In the genomic region with DNA sequence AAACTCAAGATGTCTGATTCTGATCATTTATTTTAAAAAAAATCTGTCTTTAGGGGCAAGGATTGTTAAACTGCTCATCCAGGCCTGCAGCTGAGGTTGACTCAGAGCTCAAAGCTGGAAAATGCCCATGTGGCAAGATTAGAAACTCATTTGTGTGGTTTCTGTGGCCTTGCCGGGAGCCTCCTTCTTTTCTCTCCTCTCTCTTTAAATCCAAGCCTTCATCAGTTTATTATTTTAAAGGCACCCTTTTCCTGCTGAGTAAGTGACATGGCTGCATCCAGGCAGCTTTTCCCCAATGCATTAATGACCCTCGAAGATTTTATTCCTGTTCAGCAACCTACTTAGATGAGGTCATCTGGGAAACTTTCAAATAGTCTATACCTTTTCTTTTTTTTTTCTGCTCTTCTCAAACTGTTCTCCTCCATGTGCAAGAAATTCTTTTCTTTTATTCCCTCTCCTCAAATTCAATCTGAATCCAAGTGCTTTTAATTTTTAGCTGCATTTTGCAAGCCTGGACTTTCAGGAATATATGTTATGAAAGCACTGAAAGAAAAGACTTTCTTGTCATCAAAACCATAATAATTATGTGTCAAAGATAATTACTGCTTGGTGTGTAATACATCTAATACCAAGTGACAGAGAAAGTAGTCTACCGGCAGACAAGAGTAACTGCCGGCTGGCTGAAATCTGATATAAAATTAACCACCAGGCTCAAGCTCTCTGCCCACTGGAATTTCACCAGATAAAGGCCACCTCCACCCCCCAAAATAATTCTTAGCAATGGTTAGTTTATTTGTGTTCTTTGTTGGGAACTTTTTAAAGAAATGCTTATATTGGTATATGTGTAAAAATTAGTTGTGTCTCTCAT, we compare ENCODE assay signal across 1 cellular context.
TF ChIP-seq lines count a peak whose summit lies in the region.

No MANE protein-coding gene starts in this region.

TF ChIP-seq in HEK293, 187 proteins besides CTCF, POLR2A, EP300 and RAD21 (continued from another document and continues in another):
- TF ChIP-seq, protein P1, sequence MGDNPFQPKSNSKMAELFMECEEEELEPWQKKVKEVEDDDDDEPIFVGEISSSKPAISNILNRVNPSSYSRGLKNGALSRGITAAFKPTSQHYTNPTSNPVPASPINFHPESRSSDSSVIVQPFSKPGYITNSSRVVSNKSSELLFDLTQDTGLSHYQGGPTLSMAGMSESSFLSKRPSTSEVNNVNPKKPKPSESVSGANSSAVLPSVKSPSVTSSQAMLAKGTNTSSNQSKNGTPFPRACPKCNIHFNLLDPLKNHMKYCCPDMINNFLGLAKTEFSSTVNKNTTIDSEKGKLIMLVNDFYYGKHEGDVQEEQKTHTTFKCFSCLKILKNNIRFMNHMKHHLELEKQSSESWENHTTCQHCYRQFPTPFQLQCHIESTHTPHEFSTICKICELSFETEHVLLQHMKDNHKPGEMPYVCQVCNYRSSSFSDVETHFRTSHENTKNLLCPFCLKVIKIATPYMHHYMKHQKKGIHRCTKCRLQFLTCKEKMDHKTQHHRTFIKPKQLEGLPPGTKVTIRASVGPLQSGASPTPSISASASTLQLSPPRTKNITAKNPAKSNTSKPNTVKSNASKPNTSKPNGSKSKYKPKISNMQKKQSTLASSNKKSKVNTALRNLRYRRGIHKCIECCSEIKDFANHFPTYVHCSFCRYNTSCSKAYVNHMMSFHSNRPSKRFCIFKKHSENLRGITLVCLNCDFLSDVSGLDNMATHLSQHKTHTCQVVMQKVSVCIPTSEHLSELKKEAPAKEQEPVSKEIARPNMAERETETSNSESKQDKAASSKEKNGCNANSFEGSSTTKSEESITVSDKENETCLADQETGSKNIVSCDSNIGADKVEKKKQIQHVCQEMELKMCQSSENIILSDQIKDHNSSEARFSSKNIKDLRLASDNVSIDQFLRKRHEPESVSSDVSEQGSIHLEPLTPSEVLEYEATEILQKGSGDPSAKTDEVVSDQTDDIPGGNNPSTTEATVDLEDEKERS (tag by site-specific recombination; IDR thresholded peaks at IDR 0.05) = no peak
- TF ChIP-seq, protein P2, sequence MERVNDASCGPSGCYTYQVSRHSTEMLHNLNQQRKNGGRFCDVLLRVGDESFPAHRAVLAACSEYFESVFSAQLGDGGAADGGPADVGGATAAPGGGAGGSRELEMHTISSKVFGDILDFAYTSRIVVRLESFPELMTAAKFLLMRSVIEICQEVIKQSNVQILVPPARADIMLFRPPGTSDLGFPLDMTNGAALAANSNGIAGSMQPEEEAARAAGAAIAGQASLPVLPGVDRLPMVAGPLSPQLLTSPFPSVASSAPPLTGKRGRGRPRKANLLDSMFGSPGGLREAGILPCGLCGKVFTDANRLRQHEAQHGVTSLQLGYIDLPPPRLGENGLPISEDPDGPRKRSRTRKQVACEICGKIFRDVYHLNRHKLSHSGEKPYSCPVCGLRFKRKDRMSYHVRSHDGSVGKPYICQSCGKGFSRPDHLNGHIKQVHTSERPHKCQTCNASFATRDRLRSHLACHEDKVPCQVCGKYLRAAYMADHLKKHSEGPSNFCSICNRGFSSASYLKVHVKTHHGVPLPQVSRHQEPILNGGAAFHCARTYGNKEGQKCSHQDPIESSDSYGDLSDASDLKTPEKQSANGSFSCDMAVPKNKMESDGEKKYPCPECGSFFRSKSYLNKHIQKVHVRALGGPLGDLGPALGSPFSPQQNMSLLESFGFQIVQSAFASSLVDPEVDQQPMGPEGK (tag by site-specific recombination; IDR thresholded peaks at IDR 0.05) = no peak
- TF ChIP-seq IKZF3 (tag by site-specific recombination; IDR thresholded peaks at IDR 0.05) (no peak), ZNF366 (tag by site-specific recombination; conservative IDR thresholded peaks at IDR 0.05) (no peak), GLI2 (tag by site-specific recombination; IDR thresholded peaks at IDR 0.05; ENCODE audit: borderline replicate concordance, low read depth) (no peak), ZNF112 (tag by site-specific recombination; IDR thresholded peaks at IDR 0.05) (no peak), ZNF510 (tag by site-specific recombination; IDR thresholded peaks at IDR 0.05; ENCODE audit: insufficient replicate concordance) (no peak), SCRT2 (tag by site-specific recombination; IDR thresholded peaks at IDR 0.05) (no peak), ZSCAN23 (tag by site-specific recombination; IDR thresholded peaks at IDR 0.05) (no peak), ZNF747 (tag by site-specific recombination; IDR thresholded peaks at IDR 0.05) (no peak), ZNF138 (tag by site-specific recombination; IDR thresholded peaks at IDR 0.05; ENCODE audit: borderline replicate concordance) (no peak), ZNF221 (tag by site-specific recombination; IDR thresholded peaks at IDR 0.05; ENCODE audit: borderline replicate concordance) (no peak), ZNF654 (tag by site-specific recombination; IDR thresholded peaks at IDR 0.05; ENCODE audit: low read depth) (no peak), ZNF626 (tag by site-specific recombination; IDR thresholded peaks at IDR 0.05) (no peak), ZNF146 (tag by site-specific recombination; IDR thresholded peaks at IDR 0.05) (no peak)
- TF ChIP-seq, protein P3, sequence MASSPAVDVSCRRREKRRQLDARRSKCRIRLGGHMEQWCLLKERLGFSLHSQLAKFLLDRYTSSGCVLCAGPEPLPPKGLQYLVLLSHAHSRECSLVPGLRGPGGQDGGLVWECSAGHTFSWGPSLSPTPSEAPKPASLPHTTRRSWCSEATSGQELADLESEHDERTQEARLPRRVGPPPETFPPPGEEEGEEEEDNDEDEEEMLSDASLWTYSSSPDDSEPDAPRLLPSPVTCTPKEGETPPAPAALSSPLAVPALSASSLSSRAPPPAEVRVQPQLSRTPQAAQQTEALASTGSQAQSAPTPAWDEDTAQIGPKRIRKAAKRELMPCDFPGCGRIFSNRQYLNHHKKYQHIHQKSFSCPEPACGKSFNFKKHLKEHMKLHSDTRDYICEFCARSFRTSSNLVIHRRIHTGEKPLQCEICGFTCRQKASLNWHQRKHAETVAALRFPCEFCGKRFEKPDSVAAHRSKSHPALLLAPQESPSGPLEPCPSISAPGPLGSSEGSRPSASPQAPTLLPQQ (tag by site-specific recombination; IDR thresholded peaks at IDR 0.05) = no peak
- TF ChIP-seq, protein P4, sequence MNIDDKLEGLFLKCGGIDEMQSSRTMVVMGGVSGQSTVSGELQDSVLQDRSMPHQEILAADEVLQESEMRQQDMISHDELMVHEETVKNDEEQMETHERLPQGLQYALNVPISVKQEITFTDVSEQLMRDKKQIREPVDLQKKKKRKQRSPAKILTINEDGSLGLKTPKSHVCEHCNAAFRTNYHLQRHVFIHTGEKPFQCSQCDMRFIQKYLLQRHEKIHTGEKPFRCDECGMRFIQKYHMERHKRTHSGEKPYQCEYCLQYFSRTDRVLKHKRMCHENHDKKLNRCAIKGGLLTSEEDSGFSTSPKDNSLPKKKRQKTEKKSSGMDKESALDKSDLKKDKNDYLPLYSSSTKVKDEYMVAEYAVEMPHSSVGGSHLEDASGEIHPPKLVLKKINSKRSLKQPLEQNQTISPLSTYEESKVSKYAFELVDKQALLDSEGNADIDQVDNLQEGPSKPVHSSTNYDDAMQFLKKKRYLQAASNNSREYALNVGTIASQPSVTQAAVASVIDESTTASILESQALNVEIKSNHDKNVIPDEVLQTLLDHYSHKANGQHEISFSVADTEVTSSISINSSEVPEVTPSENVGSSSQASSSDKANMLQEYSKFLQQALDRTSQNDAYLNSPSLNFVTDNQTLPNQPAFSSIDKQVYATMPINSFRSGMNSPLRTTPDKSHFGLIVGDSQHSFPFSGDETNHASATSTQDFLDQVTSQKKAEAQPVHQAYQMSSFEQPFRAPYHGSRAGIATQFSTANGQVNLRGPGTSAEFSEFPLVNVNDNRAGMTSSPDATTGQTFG (tag by site-specific recombination; IDR thresholded peaks at IDR 0.05; ENCODE audit: borderline replicate concordance) = no peak
- TF ChIP-seq, protein P5, sequence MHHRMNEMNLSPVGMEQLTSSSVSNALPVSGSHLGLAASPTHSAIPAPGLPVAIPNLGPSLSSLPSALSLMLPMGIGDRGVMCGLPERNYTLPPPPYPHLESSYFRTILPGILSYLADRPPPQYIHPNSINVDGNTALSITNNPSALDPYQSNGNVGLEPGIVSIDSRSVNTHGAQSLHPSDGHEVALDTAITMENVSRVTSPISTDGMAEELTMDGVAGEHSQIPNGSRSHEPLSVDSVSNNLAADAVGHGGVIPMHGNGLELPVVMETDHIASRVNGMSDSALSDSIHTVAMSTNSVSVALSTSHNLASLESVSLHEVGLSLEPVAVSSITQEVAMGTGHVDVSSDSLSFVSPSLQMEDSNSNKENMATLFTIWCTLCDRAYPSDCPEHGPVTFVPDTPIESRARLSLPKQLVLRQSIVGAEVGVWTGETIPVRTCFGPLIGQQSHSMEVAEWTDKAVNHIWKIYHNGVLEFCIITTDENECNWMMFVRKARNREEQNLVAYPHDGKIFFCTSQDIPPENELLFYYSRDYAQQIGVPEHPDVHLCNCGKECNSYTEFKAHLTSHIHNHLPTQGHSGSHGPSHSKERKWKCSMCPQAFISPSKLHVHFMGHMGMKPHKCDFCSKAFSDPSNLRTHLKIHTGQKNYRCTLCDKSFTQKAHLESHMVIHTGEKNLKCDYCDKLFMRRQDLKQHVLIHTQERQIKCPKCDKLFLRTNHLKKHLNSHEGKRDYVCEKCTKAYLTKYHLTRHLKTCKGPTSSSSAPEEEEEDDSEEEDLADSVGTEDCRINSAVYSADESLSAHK (tag by site-specific recombination; IDR thresholded peaks at IDR 0.05) = peak; percentile 57
- TF ChIP-seq, protein P6, sequence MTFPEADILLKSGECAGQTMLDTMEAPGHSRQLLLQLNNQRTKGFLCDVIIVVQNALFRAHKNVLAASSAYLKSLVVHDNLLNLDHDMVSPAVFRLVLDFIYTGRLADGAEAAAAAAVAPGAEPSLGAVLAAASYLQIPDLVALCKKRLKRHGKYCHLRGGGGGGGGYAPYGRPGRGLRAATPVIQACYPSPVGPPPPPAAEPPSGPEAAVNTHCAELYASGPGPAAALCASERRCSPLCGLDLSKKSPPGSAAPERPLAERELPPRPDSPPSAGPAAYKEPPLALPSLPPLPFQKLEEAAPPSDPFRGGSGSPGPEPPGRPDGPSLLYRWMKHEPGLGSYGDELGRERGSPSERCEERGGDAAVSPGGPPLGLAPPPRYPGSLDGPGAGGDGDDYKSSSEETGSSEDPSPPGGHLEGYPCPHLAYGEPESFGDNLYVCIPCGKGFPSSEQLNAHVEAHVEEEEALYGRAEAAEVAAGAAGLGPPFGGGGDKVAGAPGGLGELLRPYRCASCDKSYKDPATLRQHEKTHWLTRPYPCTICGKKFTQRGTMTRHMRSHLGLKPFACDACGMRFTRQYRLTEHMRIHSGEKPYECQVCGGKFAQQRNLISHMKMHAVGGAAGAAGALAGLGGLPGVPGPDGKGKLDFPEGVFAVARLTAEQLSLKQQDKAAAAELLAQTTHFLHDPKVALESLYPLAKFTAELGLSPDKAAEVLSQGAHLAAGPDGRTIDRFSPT (tag by site-specific recombination; IDR thresholded peaks at IDR 0.05) = no peak
- TF ChIP-seq, protein P7, sequence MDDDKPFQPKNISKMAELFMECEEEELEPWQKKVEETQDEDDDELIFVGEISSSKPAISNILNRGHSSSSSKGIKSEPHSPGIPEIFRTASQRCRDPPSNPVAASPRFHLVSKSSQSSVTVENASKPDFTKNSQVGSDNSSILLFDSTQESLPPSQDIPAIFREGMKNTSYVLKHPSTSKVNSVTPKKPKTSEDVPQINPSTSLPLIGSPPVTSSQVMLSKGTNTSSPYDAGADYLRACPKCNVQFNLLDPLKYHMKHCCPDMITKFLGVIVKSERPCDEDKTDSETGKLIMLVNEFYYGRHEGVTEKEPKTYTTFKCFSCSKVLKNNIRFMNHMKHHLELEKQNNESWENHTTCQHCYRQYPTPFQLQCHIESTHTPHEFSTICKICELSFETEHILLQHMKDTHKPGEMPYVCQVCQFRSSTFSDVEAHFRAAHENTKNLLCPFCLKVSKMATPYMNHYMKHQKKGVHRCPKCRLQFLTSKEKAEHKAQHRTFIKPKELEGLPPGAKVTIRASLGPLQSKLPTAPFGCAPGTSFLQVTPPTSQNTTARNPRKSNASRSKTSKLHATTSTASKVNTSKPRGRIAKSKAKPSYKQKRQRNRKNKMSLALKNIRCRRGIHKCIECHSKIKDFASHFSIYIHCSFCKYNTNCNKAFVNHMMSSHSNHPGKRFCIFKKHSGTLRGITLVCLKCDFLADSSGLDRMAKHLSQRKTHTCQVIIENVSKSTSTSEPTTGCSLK (tag by site-specific recombination; IDR thresholded peaks at IDR 0.05) = no peak
- TF ChIP-seq, protein P8, sequence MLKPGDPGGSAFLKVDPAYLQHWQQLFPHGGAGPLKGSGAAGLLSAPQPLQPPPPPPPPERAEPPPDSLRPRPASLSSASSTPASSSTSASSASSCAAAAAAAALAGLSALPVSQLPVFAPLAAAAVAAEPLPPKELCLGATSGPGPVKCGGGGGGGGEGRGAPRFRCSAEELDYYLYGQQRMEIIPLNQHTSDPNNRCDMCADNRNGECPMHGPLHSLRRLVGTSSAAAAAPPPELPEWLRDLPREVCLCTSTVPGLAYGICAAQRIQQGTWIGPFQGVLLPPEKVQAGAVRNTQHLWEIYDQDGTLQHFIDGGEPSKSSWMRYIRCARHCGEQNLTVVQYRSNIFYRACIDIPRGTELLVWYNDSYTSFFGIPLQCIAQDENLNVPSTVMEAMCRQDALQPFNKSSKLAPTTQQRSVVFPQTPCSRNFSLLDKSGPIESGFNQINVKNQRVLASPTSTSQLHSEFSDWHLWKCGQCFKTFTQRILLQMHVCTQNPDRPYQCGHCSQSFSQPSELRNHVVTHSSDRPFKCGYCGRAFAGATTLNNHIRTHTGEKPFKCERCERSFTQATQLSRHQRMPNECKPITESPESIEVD (tag by site-specific recombination; IDR thresholded peaks at IDR 0.05) = peak; percentile 33; the same call in 1 of the 2 replicates
- TF ChIP-seq, protein P9, sequence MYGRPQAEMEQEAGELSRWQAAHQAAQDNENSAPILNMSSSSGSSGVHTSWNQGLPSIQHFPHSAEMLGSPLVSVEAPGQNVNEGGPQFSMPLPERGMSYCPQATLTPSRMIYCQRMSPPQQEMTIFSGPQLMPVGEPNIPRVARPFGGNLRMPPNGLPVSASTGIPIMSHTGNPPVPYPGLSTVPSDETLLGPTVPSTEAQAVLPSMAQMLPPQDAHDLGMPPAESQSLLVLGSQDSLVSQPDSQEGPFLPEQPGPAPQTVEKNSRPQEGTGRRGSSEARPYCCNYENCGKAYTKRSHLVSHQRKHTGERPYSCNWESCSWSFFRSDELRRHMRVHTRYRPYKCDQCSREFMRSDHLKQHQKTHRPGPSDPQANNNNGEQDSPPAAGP (tag by site-specific recombination; IDR thresholded peaks at IDR 0.05) = no peak
- TF ChIP-seq, protein P10, sequence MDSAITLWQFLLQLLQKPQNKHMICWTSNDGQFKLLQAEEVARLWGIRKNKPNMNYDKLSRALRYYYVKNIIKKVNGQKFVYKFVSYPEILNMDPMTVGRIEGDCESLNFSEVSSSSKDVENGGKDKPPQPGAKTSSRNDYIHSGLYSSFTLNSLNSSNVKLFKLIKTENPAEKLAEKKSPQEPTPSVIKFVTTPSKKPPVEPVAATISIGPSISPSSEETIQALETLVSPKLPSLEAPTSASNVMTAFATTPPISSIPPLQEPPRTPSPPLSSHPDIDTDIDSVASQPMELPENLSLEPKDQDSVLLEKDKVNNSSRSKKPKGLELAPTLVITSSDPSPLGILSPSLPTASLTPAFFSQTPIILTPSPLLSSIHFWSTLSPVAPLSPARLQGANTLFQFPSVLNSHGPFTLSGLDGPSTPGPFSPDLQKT (IDR thresholded peaks at IDR 0.05; ENCODE audit: borderline replicate concordance, low read depth, low read length) = no peak
- TF ChIP-seq, protein P11, sequence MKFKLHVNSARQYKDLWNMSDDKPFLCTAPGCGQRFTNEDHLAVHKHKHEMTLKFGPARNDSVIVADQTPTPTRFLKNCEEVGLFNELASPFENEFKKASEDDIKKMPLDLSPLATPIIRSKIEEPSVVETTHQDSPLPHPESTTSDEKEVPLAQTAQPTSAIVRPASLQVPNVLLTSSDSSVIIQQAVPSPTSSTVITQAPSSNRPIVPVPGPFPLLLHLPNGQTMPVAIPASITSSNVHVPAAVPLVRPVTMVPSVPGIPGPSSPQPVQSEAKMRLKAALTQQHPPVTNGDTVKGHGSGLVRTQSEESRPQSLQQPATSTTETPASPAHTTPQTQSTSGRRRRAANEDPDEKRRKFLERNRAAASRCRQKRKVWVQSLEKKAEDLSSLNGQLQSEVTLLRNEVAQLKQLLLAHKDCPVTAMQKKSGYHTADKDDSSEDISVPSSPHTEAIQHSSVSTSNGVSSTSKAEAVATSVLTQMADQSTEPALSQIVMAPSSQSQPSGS (tag by site-specific recombination; IDR thresholded peaks at IDR 0.05; ENCODE audit: low read depth) = peak; percentile 62; the same call in 1 of the 2 replicates
